Comparison of ENCODE assay signal across 1 cellular context in the genomic region with DNA sequence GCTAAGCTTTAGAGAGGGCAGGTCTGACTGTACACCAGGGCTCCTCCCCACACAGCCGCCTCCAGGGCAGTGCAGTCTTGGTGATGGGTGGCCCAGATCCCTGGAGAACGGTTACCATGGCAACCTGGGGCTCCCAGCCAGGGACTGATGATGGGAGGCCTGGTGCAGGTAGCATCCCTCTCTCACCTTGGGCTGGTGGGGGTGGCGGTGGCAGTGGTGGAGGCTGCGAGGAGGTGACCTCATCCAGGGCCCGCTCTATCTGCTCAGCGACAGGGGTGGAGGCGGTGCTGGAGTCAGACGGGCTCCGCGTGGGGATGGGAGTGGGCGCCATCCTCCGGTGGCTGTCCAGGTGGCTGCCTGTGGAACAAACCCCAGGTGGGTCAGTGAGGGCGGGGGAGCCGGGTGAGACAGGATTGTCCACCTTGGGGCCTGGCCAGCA.
TF ChIP-seq lines count a peak whose summit lies in the region.

No MANE protein-coding gene starts in this region.

TF ChIP-seq in IMR-90, 13 proteins besides CTCF, POLR2A, EP300 and RAD21:
- TF ChIP-seq RCOR1 (IDR thresholded peaks at IDR 0.05; ENCODE audit: insufficient replicate concordance, low read length) (no peak), FOS (IDR thresholded peaks at IDR 0.05; ENCODE audit: low read depth, low read length) (no peak), MAZ (IDR thresholded peaks at IDR 0.05; ENCODE audit: borderline replicate concordance, low read depth, low read length) (no peak), MAFK (IDR thresholded peaks at IDR 0.05; ENCODE audit: low read depth, low read length) (no peak), MXI1 (IDR thresholded peaks at IDR 0.05; ENCODE audit: borderline replicate concordance, low read depth, low read length) (no peak), CHD1 (IDR thresholded peaks at IDR 0.05; ENCODE audit: low read depth, low read length) (no peak), RFX5 (IDR thresholded peaks at IDR 0.05; ENCODE audit: low read depth, low read length) (no peak), NFE2L2 (IDR thresholded peaks at IDR 0.05; ENCODE audit: low read depth, low read length) (no peak), BHLHE40 (IDR thresholded peaks at IDR 0.05; ENCODE audit: low read depth, low read length) (no peak), SMC3 (IDR thresholded peaks at IDR 0.05; ENCODE audit: low read depth, low read length) (no peak)
- TF ChIP-seq, protein P1, sequence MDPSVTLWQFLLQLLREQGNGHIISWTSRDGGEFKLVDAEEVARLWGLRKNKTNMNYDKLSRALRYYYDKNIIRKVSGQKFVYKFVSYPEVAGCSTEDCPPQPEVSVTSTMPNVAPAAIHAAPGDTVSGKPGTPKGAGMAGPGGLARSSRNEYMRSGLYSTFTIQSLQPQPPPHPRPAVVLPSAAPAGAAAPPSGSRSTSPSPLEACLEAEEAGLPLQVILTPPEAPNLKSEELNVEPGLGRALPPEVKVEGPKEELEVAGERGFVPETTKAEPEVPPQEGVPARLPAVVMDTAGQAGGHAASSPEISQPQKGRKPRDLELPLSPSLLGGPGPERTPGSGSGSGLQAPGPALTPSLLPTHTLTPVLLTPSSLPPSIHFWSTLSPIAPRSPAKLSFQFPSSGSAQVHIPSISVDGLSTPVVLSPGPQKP (IDR thresholded peaks at IDR 0.05; ENCODE audit: borderline replicate concordance, low read depth, low read length) = no peak
- TF ChIP-seq, protein P2, sequence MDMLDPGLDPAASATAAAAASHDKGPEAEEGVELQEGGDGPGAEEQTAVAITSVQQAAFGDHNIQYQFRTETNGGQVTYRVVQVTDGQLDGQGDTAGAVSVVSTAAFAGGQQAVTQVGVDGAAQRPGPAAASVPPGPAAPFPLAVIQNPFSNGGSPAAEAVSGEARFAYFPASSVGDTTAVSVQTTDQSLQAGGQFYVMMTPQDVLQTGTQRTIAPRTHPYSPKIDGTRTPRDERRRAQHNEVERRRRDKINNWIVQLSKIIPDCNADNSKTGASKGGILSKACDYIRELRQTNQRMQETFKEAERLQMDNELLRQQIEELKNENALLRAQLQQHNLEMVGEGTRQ (IDR thresholded peaks at IDR 0.05; ENCODE audit: low read depth, low read length) = no peak
TF ChIP-seq in IMR-90: peak in this region for 0.
